ENCODE assay signal across 9 cellular contexts in the genomic region with DNA sequence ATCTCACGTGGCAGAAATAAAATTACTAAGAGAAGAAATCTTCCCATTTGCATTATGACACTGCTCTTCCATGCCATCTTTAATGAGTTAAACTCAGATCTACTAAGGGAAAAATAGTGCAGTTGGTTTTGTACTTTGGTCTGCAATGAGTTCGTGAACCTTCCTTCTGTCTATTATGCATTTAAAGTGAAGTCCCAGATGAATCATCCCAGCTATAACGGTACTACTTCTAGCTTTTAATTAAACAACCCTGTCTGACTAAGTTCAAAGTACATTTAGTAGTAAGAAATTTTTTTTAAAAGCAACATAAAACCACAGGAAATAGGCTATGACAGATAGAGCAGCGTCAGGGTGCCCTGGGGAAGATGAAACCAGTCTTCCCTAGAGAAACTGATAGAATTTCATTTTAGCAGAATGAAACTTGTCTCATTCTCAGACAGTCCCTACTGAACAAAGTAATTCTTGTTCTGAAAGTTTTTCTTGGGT. TPM values are rescaled to one million over a fixed set of nuclear protein-coding genes. Genes with fewer than 3 reads are reported as not detected.
DNase-seq lines count a peak whose midpoint lies in the region; ATAC-seq and TF ChIP-seq lines count a peak whose summit lies in the region.
"Had no signal": no experiment of that assay in that cellular context is flagged by ENCODE, and none has a peak within 500 bp of the region (broad histone marks: within the 10 kb centered on the region; RNA-seq: fewer than 3 reads in every experiment).

No MANE protein-coding gene starts in this region.

- no peak overlapping the region for H3K23ac ChIP-seq in H9 (ENCODE audit: insufficient read length, low read depth, low read length)

- no peak overlapping the region for H3K14ac ChIP-seq in H9 (ENCODE audit: insufficient read depth, low read length)

- TF ChIP-seq EP300 in sigmoid colon (IDR thresholded peaks at IDR 0.05) = no peak

- H3K23me2 ChIP-seq in H9 (ENCODE audit: insufficient read length, low read depth, low read length, poor library complexity, severe bottlenecking) = no peaks in the 10 kb centered on the region

- no peaks in the 10 kb centered on the region for H3K36me3 Mint-ChIP-seq in H9 (ENCODE audit: insufficient read depth in 1 of 3, low read depth in 3 of 3)

- no peak overlapping the region for H3K4me2 ChIP-seq in H9 (ENCODE audit: insufficient read depth, insufficient read length, low read length)

- no peak overlapping the region for H3K9ac ChIP-seq in H9 (ENCODE audit: extremely low read depth, insufficient read length, low read length)

- 0 out of 4 replicates have a peak, but pooled peaks cover 0 to 3% of the 10 kb centered on the region in 2 experiments for H3K4me1 Mint-ChIP-seq in H9

- intact Hi-C loops in sigmoid colon (cut with DNase I) = no loop called here

- H3K27ac ChIP-seq in sigmoid colon (no peak overlapping the region), H9 (ENCODE audit: insufficient read length, low read depth, low read length) (no peak overlapping the region), WERI-Rb-1 (no peak overlapping the region)
- H3K27ac ChIP-seq: neutrophil had no signal

- H2AK5ac ChIP-seq in H9 (ENCODE audit: insufficient read length, low read length) = no peak overlapping the region

- no peaks in the 10 kb centered on the region for H3K79me1 ChIP-seq in H9 (ENCODE audit: insufficient read depth, low read depth, low read length, poor library complexity, severe bottlenecking)

- peak; percentile 77 for DNase-seq in LoVo (ENCODE audit: low spot score)
- DNase-seq in activated naive CD4-positive, alpha-beta T cell treated with Interleukin-2 at 50 U/mL for 16 hours = peak; percentile 60
- DNase-seq in non-pigmented ciliary epithelial cell (ENCODE audit: low read depth) = peak; percentile 55
- no peak for DNase-seq in sigmoid colon
- no peak for DNase-seq in H9
- no peak for DNase-seq in WERI-Rb-1

- no peaks in the 10 kb centered on the region for H3K9me3 ChIP-seq in sigmoid colon
- no peaks in the 10 kb centered on the region for H3K9me3 ChIP-seq in H9 (ENCODE audit: control insufficient read depth, low read depth, low read length)
- no peaks in the 10 kb centered on the region for H3K9me3 ChIP-seq in WERI-Rb-1 (ENCODE audit: severe bottlenecking)
- H3K9me3 ChIP-seq: neutrophil had no signal

- no peak overlapping the region for H3K27ac Mint-ChIP-seq in H9

- no peak for TF ChIP-seq POLR2A in sigmoid colon (IDR thresholded peaks at IDR 0.05)

- no peaks in the 10 kb centered on the region for H3K79me2 ChIP-seq in H9 (ENCODE audit: insufficient read depth, low read length)

- 0 out of 2 replicates have a peak, but pooled peaks cover 3% of the 10 kb centered on the region for H3K27me3 Mint-ChIP-seq in H9 (ENCODE audit: low read depth)

- H4K20me1 ChIP-seq in H9 (ENCODE audit: control insufficient read depth, insufficient read depth, insufficient read length) = no peaks in the 10 kb centered on the region

- H2BK120ac ChIP-seq in H9 (ENCODE audit: low read depth, low read length, poor library complexity, severe bottlenecking) = no peak overlapping the region

- H4K8ac ChIP-seq in H9 (replicated peaks; ENCODE audit: insufficient read length, low read depth, low read length) = no peak overlapping the region

- peak; percentile 64 for ATAC-seq in GM18909 (IDR thresholded peaks at IDR 0.05; ENCODE audit: poor library complexity, unreplicated experiment)
- no peak for ATAC-seq in HG03520 (IDR thresholded peaks at IDR 0.05; ENCODE audit: unreplicated experiment)

- no peak overlapping the region for H3K4me3 Mint-ChIP-seq in H9

- no peak overlapping the region for H3K18ac ChIP-seq in H9 (ENCODE audit: insufficient read length, low read depth, low read length)

- H4K5ac ChIP-seq in H9 (ENCODE audit: insufficient read length, low read depth, low read length) = no peak overlapping the region

- no peak overlapping the region for H3K4me3 ChIP-seq in sigmoid colon
- H3K4me3 ChIP-seq in WERI-Rb-1 (ENCODE audit: low read depth, low read length) = no peak overlapping the region

- 12 to 26% methylated on average over 4 of the region's 4 CpGs for WGBS in sigmoid colon, 2 donors
- no CpG with 5 or more reads among the region's 4 CpGs for WGBS in H9 (ENCODE audit: extremely low coverage, insufficient read length, low lambda C conversion rate)

- no peak overlapping the region for H3T11ph ChIP-seq in H9 (ENCODE audit: low read length)

- no peaks in the 10 kb centered on the region for H3K4me1 ChIP-seq in sigmoid colon
- H3K4me1 ChIP-seq in H9 (ENCODE audit: insufficient read depth, low read length) = no peaks in the 10 kb centered on the region

- H2BK20ac ChIP-seq in H9 (ENCODE audit: low read depth, low read length, poor library complexity, severe bottlenecking) = no peak overlapping the region

- peaks cover 0 to 4% (median 0%) of the 10 kb centered on the region in 3 donors for H3K27me3 ChIP-seq in sigmoid colon
- H3K27me3 ChIP-seq in H9 (ENCODE audit: insufficient read depth, low read length) = no peaks in the 10 kb centered on the region
- H3K27me3 ChIP-seq in WERI-Rb-1 (ENCODE audit: insufficient read depth, low read depth, severe bottlenecking) = no peaks in the 10 kb centered on the region
- H3K27me3 ChIP-seq: neutrophil had no signal

- H4K91ac ChIP-seq in H9 (ENCODE audit: insufficient read length, low read depth, low read length) = no peak overlapping the region

- H2AFZ ChIP-seq in H9 (ENCODE audit: low read length) = no peak overlapping the region

- no peak overlapping the region for H2BK15ac ChIP-seq in H9 (ENCODE audit: low read depth, low read length)

- no peaks in the 10 kb centered on the region for H3K36me3 ChIP-seq in sigmoid colon
- H3K36me3 ChIP-seq in WERI-Rb-1 = no peaks in the 10 kb centered on the region
- H3K36me3 ChIP-seq: neutrophil had no signal

- TF ChIP-seq CTCF in sigmoid colon (IDR thresholded peaks at IDR 0.05) = no peak
- TF ChIP-seq CTCF in H9 (conservative IDR thresholded peaks at IDR 0.05) = no peak
- no peak for TF ChIP-seq CTCF in WERI-Rb-1 (IDR thresholded peaks at IDR 0.05; ENCODE audit: low read depth, low read length)

- no peak overlapping the region for H2BK12ac ChIP-seq in H9 (ENCODE audit: insufficient read length, low read depth, low read length)

- H3K56ac ChIP-seq in H9 (ENCODE audit: insufficient read length, low read depth, low read length) = no peak overlapping the region

- H3K4ac ChIP-seq in H9 (ENCODE audit: low read depth, low read length) = no peak overlapping the region

- H3K9me3 Mint-ChIP-seq in H9 = no peaks in the 10 kb centered on the region

- no peak overlapping the region for H2BK5ac ChIP-seq in H9 (ENCODE audit: insufficient read length, low read length)

RNA-seq across cellular contexts. Expression of a gene that starts 1.8 kb away (rescaled TPM):
- under 1 TPM in 1 of 4 donors, not detected in 3; 0.71 TPM for total RNA-seq in sigmoid colon
- polyA plus RNA-seq in sigmoid colon = 10 to 100 TPM; 26.2 to 97.8 (median 96.1) TPM
- not detected in 2 replicates for total RNA-seq in H9 (2021)

RNA-seq across cellular contexts. Expression of a gene that starts 40.4 kb away (rescaled TPM):
- 10 to 100 TPM; 19.3 to 33.8 (median 27.2) TPM for total RNA-seq in sigmoid colon
- polyA plus RNA-seq in sigmoid colon = 10 to 100 TPM in 2 of 3 donors, 1 to 10 TPM in 1; 8.6 to 20.8 (median 12.6) TPM
- 74.7 and 79.9 TPM in 2 replicates for total RNA-seq in H9 (2021)

RNA-seq across cellular contexts. Expression of a gene that starts 46.6 kb away (rescaled TPM):
- total RNA-seq in sigmoid colon (10 to 100 TPM; 33.7 to 99.5 (median 42.2) TPM), H9 (2021) (42.8 and 47.0 TPM in 2 replicates)
- 10 to 100 TPM in 1 of 3 donors, 1 to 10 TPM in 2; 3.9 to 13.7 (median 6.6) TPM for polyA plus RNA-seq in sigmoid colon

Comparison
In these comparisons a context has a peak if more than half of its experiments do, and no peak if none do; other contexts are left out.
1. DNase-seq: peak in LoVo (single experiment), activated naive CD4-positive, alpha-beta T cell treated with Interleukin-2 at 50 U/mL for 16 hours (single experiment) and non-pigmented ciliary epithelial cell (single experiment); none in sigmoid colon (single experiment), H9 (single experiment) and WERI-Rb-1 (single experiment).